2 cellular contexts compared by ENCODE assay signal in genomic region chr11:28106351-28107043, GRCh38.
TF ChIP-seq lines count a peak whose summit lies in the region.

No MANE protein-coding gene starts in this region.

TF ChIP-seq in SK-N-SH, 30 proteins besides CTCF, POLR2A, EP300 and RAD21 (continued from another document):
- TF ChIP-seq IRF3 (IDR thresholded peaks at IDR 0.05; ENCODE audit: low read depth, low read length) (no peak), REST (IDR thresholded peaks at IDR 0.05; ENCODE audit: low read depth, low read length) (no peak), MEF2A (IDR thresholded peaks at IDR 0.05; ENCODE audit: borderline replicate concordance, low read depth) (no peak), TEAD4 (IDR thresholded peaks at IDR 0.05; ENCODE audit: borderline replicate concordance, insufficient read depth) (no peak), ZBTB33 (IDR thresholded peaks at IDR 0.05; ENCODE audit: borderline replicate concordance, low read depth) (no peak), USF1 (IDR thresholded peaks at IDR 0.05; ENCODE audit: borderline replicate concordance, low read depth) (no peak), EZH2phosphoT487 (IDR thresholded peaks at IDR 0.05; ENCODE audit: borderline replicate concordance, low read depth) (no peak), RFX5 (IDR thresholded peaks at IDR 0.05; ENCODE audit: low read length) (no peak), GATA2 (CRISPR knock-in tag; IDR thresholded peaks at IDR 0.05) (no peak), FOXJ3 (CRISPR knock-in tag; IDR thresholded peaks at IDR 0.05) (no peak), MXI1 (IDR thresholded peaks at IDR 0.05; ENCODE audit: low read depth, low read length) (no peak), RCOR1 (IDR thresholded peaks at IDR 0.05; ENCODE audit: low read length) (no peak)

TF ChIP-seq in SK-N-SH treated with all-trans-retinoic acid at 6 μM for 48 hours, 23 proteins besides CTCF, POLR2A, EP300 and RAD21 (continued from another document):
- TF ChIP-seq TSHZ2 (CRISPR knock-in tag; IDR thresholded peaks at IDR 0.05) (no peak), ISL1 (CRISPR knock-in tag; IDR thresholded peaks at IDR 0.05) (no peak)
